In genomic region chr21:35470522-35470921, GRCh38 we compare ENCODE assay signal across 18 cellular contexts.
"Had no signal": no experiment of that assay in that cellular context is flagged by ENCODE, and none has a peak within 500 bp of the region (broad histone marks: within the 10 kb centered on the region; RNA-seq: fewer than 3 reads in every experiment).

No MANE protein-coding gene starts in this region.

- H3K27me3 ChIP-seq: colonic mucosa, gastrocnemius medialis, neutrophil, right atrium auricular region, thyroid gland had no signal

- H3K4me3 ChIP-seq: adrenal gland, colonic mucosa, gastrocnemius medialis, lung, right atrium auricular region, skin epidermis, thyroid gland had no signal

- ATAC-seq: activated T-helper 17 cell treated with anti-CD3 and anti-CD28 coated beads, Interleukin-2, amount 50 U/mL, for 72 hours; gastrocnemius medialis; naive thymus-derived CD8-positive, alpha-beta T cell; stimulated activated effector memory CD8-positive, alpha-beta T cell treated with anti-CD3 and anti-CD28 coated beads, Interleukin-12 subunit alpha, Interleukin-12 subunit beta, amount 100 ng/mL, for 72 hours had no signal

- H3K27ac ChIP-seq: adrenal gland, colonic mucosa, gastrocnemius medialis, neutrophil, right atrium auricular region, thyroid gland had no signal

- H3K9me3 ChIP-seq: adrenal gland, colonic mucosa, gastrocnemius medialis, neutrophil, right atrium auricular region, thyroid gland had no signal

- DNase-seq: activated CD4-positive, alpha-beta T cell treated with anti-CD3 and anti-CD28 coated beads for 48 hours; activated naive CD4-positive, alpha-beta T cell treated with anti-CD3 and anti-CD28 coated beads, Interleukin-2, amount 10 ng/mL, durations not matched to agents 7 days and 5 days; activated T-cell treated with anti-CD3 and anti-CD28 coated beads for 4 hours; adrenal gland; colonic mucosa; effector CD4-positive, alpha-beta T cell; gastrocnemius medialis; immature natural killer cell; naive thymus-derived CD8-positive, alpha-beta T cell; posterior cingulate gyrus; T1000; thyroid gland had no signal

- H3K36me3 ChIP-seq: adrenal gland, colonic mucosa, gastrocnemius medialis, neutrophil, right atrium auricular region, thyroid gland had no signal

- H3K4me1 ChIP-seq: adrenal gland, colonic mucosa, right atrium auricular region, thyroid gland had no signal
